Comparison of ENCODE assay signal across 24 cellular contexts in genomic region chr22:20729194-20729593, GRCh38. TPM values are rescaled to one million over a fixed set of nuclear protein-coding genes. Genes with fewer than 3 reads are reported as not detected.
"Had no signal": no experiment of that assay in that cellular context is flagged by ENCODE, and none has a peak within 500 bp of the region (broad histone marks: within the 10 kb centered on the region; RNA-seq: fewer than 3 reads in every experiment).

No MANE protein-coding gene starts in this region.

- H3K27me3 Mint-ChIP-seq: activated B cell treated with CpG ODN at 0.5 μM for 24 hours; activated CD8-positive, alpha-beta T cell treated with anti-CD3 and anti-CD28 coated beads for 36 hours; activated T-helper 17 cell treated with anti-CD3 and anti-CD28 coated beads, Interleukin-2, amount 50 U/mL, for 72 hours; effector memory CD8-positive, alpha-beta T cell; naive thymus-derived CD8-positive, alpha-beta T cell had no signal

- H3K27me3 ChIP-seq: gastroesophageal sphincter, spleen, tibial nerve had no signal

- H3K4me3 Mint-ChIP-seq: activated B cell treated with CpG ODN at 0.5 μM for 24 hours; activated CD8-positive, alpha-beta T cell treated with anti-CD3 and anti-CD28 coated beads for 36 hours; activated T-cell treated with anti-CD3 and anti-CD28 coated beads, Interleukin-2, amount 50 U/mL, for 4 hours; activated T-helper 17 cell treated with anti-CD3 and anti-CD28 coated beads, Interleukin-2, amount 50 U/mL, for 72 hours; effector memory CD8-positive, alpha-beta T cell; naive thymus-derived CD8-positive, alpha-beta T cell; neural crest cell; T-helper 2 cell treated with Interferon-gamma antibody and Interleukin-4, amounts not matched to agents 5 μg/mL and 100 μg/mL, for 36 hours had no signal

- H3K27ac Mint-ChIP-seq: activated B cell treated with CpG ODN at 0.5 μM for 24 hours; activated CD8-positive, alpha-beta T cell treated with anti-CD3 and anti-CD28 coated beads for 36 hours; activated T-helper 17 cell treated with anti-CD3 and anti-CD28 coated beads, Interleukin-2, amount 50 U/mL, for 72 hours; T-helper 2 cell treated with Interferon-gamma antibody and Interleukin-4, amounts not matched to agents 5 μg/mL and 100 μg/mL, for 36 hours had no signal

- H3K9me3 ChIP-seq: gastroesophageal sphincter, lower lobe of right lung, spleen, tibial nerve had no signal

- DNase-seq: activated B cell treated with CpG ODN at 0.5 μM for 24 hours; activated CD4-positive, alpha-beta T cell treated with anti-CD3 and anti-CD28 coated beads, Interleukin-2, amount 50 U/mL, for 1 hour; activated CD8-positive, alpha-beta T cell treated with anti-CD3 and anti-CD28 coated beads for 36 hours; activated gamma-delta T cell treated with Interleukin-2 at 50 U/mL for 16 hours; activated naive CD4-positive, alpha-beta T cell treated with anti-CD3 and anti-CD28 coated beads, Interleukin-2, amount 50 U/mL, for 16 hours; activated T-cell treated with anti-CD3 and anti-CD28 coated beads, Interleukin-2, amount 50 U/mL, for 4 hours; amniotic stem cell; central memory CD4-positive, alpha-beta T cell; effector memory CD8-positive, alpha-beta T cell; erythroblast; left colon; lower lobe of right lung; mesenchymal stem cell; naive thymus-derived CD8-positive, alpha-beta T cell; occipital lobe; right cardiac atrium; spleen; stimulated activated naive CD4-positive, alpha-beta T cell; T-helper 1 cell had no signal

- ATAC-seq: activated CD8-positive, alpha-beta T cell treated with anti-CD3 and anti-CD28 coated beads for 36 hours; activated T-cell treated with anti-CD3 and anti-CD28 coated beads, Interleukin-2, amount 50 U/mL, for 4 hours; activated T-helper 17 cell treated with anti-CD3 and anti-CD28 coated beads, Interleukin-2, amount 50 U/mL, for 72 hours; effector memory CD8-positive, alpha-beta T cell; gastroesophageal sphincter; left colon; lower lobe of right lung; naive thymus-derived CD8-positive, alpha-beta T cell had no signal

- H3K27ac ChIP-seq: gastroesophageal sphincter, lower lobe of right lung, spleen, tibial nerve had no signal

- H3K4me1 ChIP-seq: gastroesophageal sphincter, lower lobe of right lung, spleen, tibial nerve had no signal

- H3K9me3 Mint-ChIP-seq: activated B cell treated with CpG ODN at 0.5 μM for 24 hours; activated CD8-positive, alpha-beta T cell treated with anti-CD3 and anti-CD28 coated beads for 36 hours; activated T-cell treated with anti-CD3 and anti-CD28 coated beads, Interleukin-2, amount 50 U/mL, for 4 hours; activated T-helper 17 cell treated with anti-CD3 and anti-CD28 coated beads, Interleukin-2, amount 50 U/mL, for 72 hours; effector memory CD8-positive, alpha-beta T cell; naive thymus-derived CD8-positive, alpha-beta T cell; neural crest cell; T-helper 2 cell treated with Interferon-gamma antibody and Interleukin-4, amounts not matched to agents 5 μg/mL and 100 μg/mL, for 36 hours had no signal

- H3K4me3 ChIP-seq: gastroesophageal sphincter, lower lobe of right lung, spleen, tibial nerve had no signal

- H3K4me1 Mint-ChIP-seq: activated B cell treated with CpG ODN at 0.5 μM for 24 hours; activated T-helper 17 cell treated with anti-CD3 and anti-CD28 coated beads, Interleukin-2, amount 50 U/mL, for 72 hours; naive thymus-derived CD8-positive, alpha-beta T cell; neural crest cell had no signal

RNA-seq across cellular contexts. Expression of gene SERPIND1, which starts 44.7 kb away (rescaled TPM):
- total RNA-seq: activated B cell treated with CpG ODN at 0.5 μM for 24 hours; activated CD8-positive, alpha-beta T cell treated with anti-CD3 and anti-CD28 coated beads for 36 hours; left colon; naive thymus-derived CD8-positive, alpha-beta T cell; neural crest cell had no signal
